Comparison of ENCODE assay signal across 8 cellular contexts in genomic region chr19:58408152-58409009, GRCh38. TPM values are rescaled to one million over a fixed set of nuclear protein-coding genes. Genes with fewer than 3 reads are reported as not detected.
DNase-seq lines count a peak whose midpoint lies in the region; ATAC-seq, FAIRE-seq and TF ChIP-seq lines count a peak whose summit lies in the region.

ZNF584 (plus strand) TSS chr19:58408649; CDS start chr19:58409148, 499 bp downstream.

- CTCF ChIA-PET in A549 (lab: Yijun Ruan, JAX): interaction anchor here (0.6 to 2.5 kb wide), 12 partner anchors 8 to 166 kb away, joined by 3 to 6 read pairs (median 3); partner anchors contain the start of gene RPS5

- H3K27ac Mint-ChIP-seq in brain: peak within 1 kb of the TSS; percentile 91 to 97 (median 95)

- no peak for TF ChIP-seq EP300 in A549 (IDR thresholded peaks at IDR 0.05)
- no peak for TF ChIP-seq EP300 in sigmoid colon (IDR thresholded peaks at IDR 0.05)

- no peak for TF ChIP-seq RAD21 in A549 (conservative IDR thresholded peaks at IDR 0.05 in 1 of 2, IDR thresholded peaks at IDR 0.05 in 1 of 2)

- peak within 1 kb of the TSS; percentile 93 to 94 for H3K27ac ChIP-seq in A549
- H3K27ac ChIP-seq in sigmoid colon: peak within 1 kb of the TSS; percentile 87 to 91 (median 91)

- peaks cover 21% of the 10 kb centered on the region for H3K4me1 ChIP-seq in A549
- peaks cover 0 to 26% (median 21%) of the 10 kb centered on the region in 4 donors for H3K4me1 ChIP-seq in sigmoid colon

- peak within 1 kb of the TSS; percentile 91 to 95 (median 93) for H3K4me3 Mint-ChIP-seq in brain

- DNase-seq in A549 (ENCODE audit: low read depth in 1 of 2, low spot score in 1 of 2): peak; percentile 95 to 96
- peak; percentile 91 for DNase-seq in NCI-H2107 treated with DMSO at 0.1 percent for 48 hours (lab: John Stamatoyannopoulos, UW; ENCODE audit: unreplicated experiment)
- peak; percentile 96 for DNase-seq in UCSD-AML1 (lab: John Stamatoyannopoulos, UW; ENCODE audit: unreplicated experiment)
- peak; percentile 66 for DNase-seq in iPS DF 4.7 (ENCODE audit: extremely low read depth, low spot score)
- peak; percentile 97 for DNase-seq in sigmoid colon

- intact Hi-C loops in sigmoid colon (cut with DNase I): loop anchor here (2.0 kb wide), 2 partner anchors 22 to 30 kb away; partner anchors contain the start of gene RPS5

- no peaks in the 10 kb centered on the region for H3K27me3 ChIP-seq in sigmoid colon

- H3K36me3 Mint-ChIP-seq in brain: peaks cover 43% of the 10 kb centered on the region

- H3K4me1 Mint-ChIP-seq in brain: peaks cover 41% of the 10 kb centered on the region

- H3K27me3 Mint-ChIP-seq in brain: peaks cover 14% of the 10 kb centered on the region

- TF ChIP-seq POLR2A in A549 (IDR thresholded peaks at IDR 0.05; ENCODE audit: low read length) (peak; percentile 93), sigmoid colon (IDR thresholded peaks at IDR 0.05) (peak; percentile 53 to 79)

- 1% methylated on average over 43 of the region's 100 CpGs for WGBS in A549 (ENCODE audit: missing lambda C conversion rate)
- WGBS in sigmoid colon, 2 donors: 0% methylated on average over 100 of the region's 100 CpGs

- peak; percentile 87 to 95 for ATAC-seq in A549
- peak; percentile 75 for ATAC-seq in GM18858 (IDR thresholded peaks at IDR 0.05; ENCODE audit: unreplicated experiment)
- ATAC-seq in HG03066 (IDR thresholded peaks at IDR 0.05; ENCODE audit: low read depth, unreplicated experiment): peak; percentile 90

- TF ChIP-seq CTCF in A549 (IDR thresholded peaks at IDR 0.05) (peak; percentile 28; the same call in 2 of the 3 replicates), brain (conservative IDR thresholded peaks at IDR 0.05) (no peak), sigmoid colon (IDR thresholded peaks at IDR 0.05) (no peak)

- H3K9me3 ChIP-seq in A549: no peaks in the 10 kb centered on the region; the same call in 2 of the 3 replicates
- no peaks in the 10 kb centered on the region for H3K9me3 ChIP-seq in sigmoid colon

- POLR2A ChIA-PET in A549 (lab: Yijun Ruan, JAX): interaction anchor here (0.6 to 1.4 kb wide), 11 partner anchors 10 to 1813 kb away, joined by 3 to 17 read pairs (median 6); partner anchors contain the start of genes RPS5, TRIM28, ZBTB45 and ZNF274

- no peak for FAIRE-seq in A549 (lab: Jason Lieb, UNC)

- H3K4me2 ChIP-seq in A549: peak within 1 kb of the TSS; percentile 89

- H3K9me3 Mint-ChIP-seq in brain: peaks cover 0 to 16% (median 5%) of the 10 kb centered on the region in 5 experiments

- no peaks in the 10 kb centered on the region for H3K36me3 ChIP-seq in sigmoid colon

- peak within 1 kb of the TSS; percentile 96 for H3K4me3 ChIP-seq in A549
- peak within 1 kb of the TSS; percentile 65 to 93 (median 84) for H3K4me3 ChIP-seq in sigmoid colon

TF ChIP-seq in A549, 52 proteins besides CTCF, POLR2A, EP300 and RAD21:
- 0 out of 2 replicates have a peak, but pooled peaks have one; percentile 18 for TF ChIP-seq MYC (IDR thresholded peaks at IDR 0.05; ENCODE audit: borderline replicate concordance, low read length)
- TF ChIP-seq BCL3 (IDR thresholded peaks at IDR 0.05): peak; percentile 94
- peak; percentile 18; the same call in 1 of the 3 replicates for TF ChIP-seq SMC3 (IDR thresholded peaks at IDR 0.05)
- no peak for TF ChIP-seq FOXS1 (CRISPR knock-in tag; IDR thresholded peaks at IDR 0.05)
- peak; percentile 65 for TF ChIP-seq E2F6 (IDR thresholded peaks at IDR 0.05; ENCODE audit: borderline replicate concordance, low read depth)
- no peak for TF ChIP-seq EHF (CRISPR knock-in tag; IDR thresholded peaks at IDR 0.05)
- no peak for TF ChIP-seq JUNB (IDR thresholded peaks at IDR 0.05)
- no peak for TF ChIP-seq RNF2 (IDR thresholded peaks at IDR 0.05; ENCODE audit: borderline replicate concordance, low read depth)
- TF ChIP-seq HEYL (CRISPR knock-in tag; IDR thresholded peaks at IDR 0.05): no peak
- peak; percentile 78; the same call in 1 of the 2 replicates for TF ChIP-seq PHF8 (IDR thresholded peaks at IDR 0.05; ENCODE audit: borderline replicate concordance, low read depth)
- peak; percentile 15 for TF ChIP-seq MAX (IDR thresholded peaks at IDR 0.05)
- peak; percentile 82 to 91; a peak in 4 of 5 replicates for TF ChIP-seq JUN (IDR thresholded peaks at IDR 0.05)
- TF ChIP-seq HES2 (IDR thresholded peaks at IDR 0.05): no peak
- TF ChIP-seq PBX3 (IDR thresholded peaks at IDR 0.05): peak; percentile 61; the same call in 1 of the 2 replicates
- TF ChIP-seq CBX8 (IDR thresholded peaks at IDR 0.05): no peak
- TF ChIP-seq ZC3H11A (IDR thresholded peaks at IDR 0.05): no peak
- TF ChIP-seq SREBF2 (IDR thresholded peaks at IDR 0.05): no peak
- no peak; the same call in 1 of the 2 replicates for TF ChIP-seq GATA3 (IDR thresholded peaks at IDR 0.05; ENCODE audit: borderline replicate concordance)
- no peak for TF ChIP-seq FOSB (CRISPR knock-in tag; IDR thresholded peaks at IDR 0.05)
- no peak for TF ChIP-seq CHD4 (IDR thresholded peaks at IDR 0.05; ENCODE audit: borderline replicate concordance)
- no peak for TF ChIP-seq CEBPB (IDR thresholded peaks at IDR 0.05)

RNA-seq across cellular contexts. Expression of gene ZNF584, which starts in this region (rescaled TPM):
- 18.2 and 21.2 TPM in 2 replicates for polyA plus RNA-seq in A549 (2011; rRNA removed)
- 13.7 and 16.6 TPM in 2 replicates for polyA plus RNA-seq in A549 (2012; cell fraction: cytosol; rRNA removed)
- 14.3 and 17.3 TPM in 2 replicates for polyA plus RNA-seq in A549 (2012; cell fraction: nucleus; rRNA removed)
- 13.6 to 15.6 TPM (median 14.8 TPM) in 3 replicates for polyA plus RNA-seq in A549 (2017; fragmentation: RNase III; extraction: RNeasy Plus Mini Kit Qiagen cat#74134 plus additional on column Dnase treatment)
- 26.7 and 26.9 TPM in 2 replicates for polyA minus RNA-seq in A549 (2011; rRNA and poly(A)+ RNA removed)
- 5.8 TPM for polyA plus RNA-seq in brain (ENCODE audit: insufficient read depth, low read depth, low replicate concordance)
- 10 to 100 TPM in 2 of 4 donors, 1 to 10 TPM in 2; 8.2 to 21.4 (median 12.0) TPM for total RNA-seq in sigmoid colon
- 1 to 10 TPM; 3.0 to 7.3 (median 4.8) TPM for polyA plus RNA-seq in sigmoid colon

Comparison
In these comparisons a context has a peak if more than half of its experiments do, and no peak if none do; other contexts are left out.
1. Peak in every context shown above with its lines: DNase-seq, ATAC-seq, H3K4me3 ChIP-seq and H3K27ac ChIP-seq.